ENCODE assay signal across 2 cellular contexts in the genomic region with DNA sequence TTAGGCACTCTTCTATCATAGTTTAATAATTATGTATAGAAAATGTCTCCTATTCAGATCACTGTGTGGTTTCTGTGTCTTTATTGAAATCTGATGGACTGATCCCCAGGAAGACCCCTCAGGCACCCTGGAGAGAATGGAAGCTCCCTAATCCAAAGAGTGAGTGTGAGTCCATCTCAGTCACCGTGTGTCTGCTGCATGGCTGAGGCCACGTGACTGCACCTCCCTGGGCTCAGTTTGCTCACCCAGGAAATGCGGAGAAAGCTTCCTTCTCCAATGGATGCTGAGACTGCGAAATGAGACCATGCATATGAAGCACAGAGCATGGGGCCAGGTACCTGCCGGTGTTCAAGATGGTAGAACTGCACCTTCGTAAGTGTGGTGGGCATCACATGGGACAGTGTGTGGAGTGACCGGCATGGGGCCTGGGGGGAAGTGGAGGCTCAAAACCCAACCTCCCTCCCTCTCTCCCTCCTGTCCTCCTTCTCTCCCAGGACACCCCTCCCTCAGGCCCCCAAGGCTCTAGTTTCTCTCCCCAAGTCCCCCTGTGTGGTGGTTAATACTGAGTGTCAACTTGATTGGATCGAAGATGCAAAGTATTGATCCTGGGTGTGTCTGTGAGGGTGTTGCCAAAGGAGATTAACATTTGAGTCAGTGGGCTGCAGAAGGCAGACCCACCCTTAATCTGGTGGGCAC.
TF ChIP-seq lines count a peak whose summit lies in the region.

No MANE protein-coding gene starts in this region.

TF ChIP-seq in IMR-90, 13 proteins besides CTCF, POLR2A, EP300 and RAD21:
- TF ChIP-seq BHLHE40 (IDR thresholded peaks at IDR 0.05; ENCODE audit: low read depth, low read length) (no peak), NFE2L2 (IDR thresholded peaks at IDR 0.05; ENCODE audit: low read depth, low read length) (no peak), MAZ (IDR thresholded peaks at IDR 0.05; ENCODE audit: borderline replicate concordance, low read depth, low read length) (no peak), FOS (IDR thresholded peaks at IDR 0.05; ENCODE audit: low read depth, low read length) (no peak), MAFK (IDR thresholded peaks at IDR 0.05; ENCODE audit: low read depth, low read length) (no peak), RFX5 (IDR thresholded peaks at IDR 0.05; ENCODE audit: low read depth, low read length) (no peak), SMC3 (IDR thresholded peaks at IDR 0.05; ENCODE audit: low read depth, low read length) (no peak), MXI1 (IDR thresholded peaks at IDR 0.05; ENCODE audit: borderline replicate concordance, low read depth, low read length) (no peak), CEBPB (IDR thresholded peaks at IDR 0.05; ENCODE audit: low read depth, low read length) (no peak), CHD1 (IDR thresholded peaks at IDR 0.05; ENCODE audit: low read depth, low read length) (no peak), RCOR1 (IDR thresholded peaks at IDR 0.05; ENCODE audit: insufficient replicate concordance, low read length) (no peak)
- TF ChIP-seq, protein P1, sequence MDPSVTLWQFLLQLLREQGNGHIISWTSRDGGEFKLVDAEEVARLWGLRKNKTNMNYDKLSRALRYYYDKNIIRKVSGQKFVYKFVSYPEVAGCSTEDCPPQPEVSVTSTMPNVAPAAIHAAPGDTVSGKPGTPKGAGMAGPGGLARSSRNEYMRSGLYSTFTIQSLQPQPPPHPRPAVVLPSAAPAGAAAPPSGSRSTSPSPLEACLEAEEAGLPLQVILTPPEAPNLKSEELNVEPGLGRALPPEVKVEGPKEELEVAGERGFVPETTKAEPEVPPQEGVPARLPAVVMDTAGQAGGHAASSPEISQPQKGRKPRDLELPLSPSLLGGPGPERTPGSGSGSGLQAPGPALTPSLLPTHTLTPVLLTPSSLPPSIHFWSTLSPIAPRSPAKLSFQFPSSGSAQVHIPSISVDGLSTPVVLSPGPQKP (IDR thresholded peaks at IDR 0.05; ENCODE audit: borderline replicate concordance, low read depth, low read length) = no peak
- TF ChIP-seq, protein P2, sequence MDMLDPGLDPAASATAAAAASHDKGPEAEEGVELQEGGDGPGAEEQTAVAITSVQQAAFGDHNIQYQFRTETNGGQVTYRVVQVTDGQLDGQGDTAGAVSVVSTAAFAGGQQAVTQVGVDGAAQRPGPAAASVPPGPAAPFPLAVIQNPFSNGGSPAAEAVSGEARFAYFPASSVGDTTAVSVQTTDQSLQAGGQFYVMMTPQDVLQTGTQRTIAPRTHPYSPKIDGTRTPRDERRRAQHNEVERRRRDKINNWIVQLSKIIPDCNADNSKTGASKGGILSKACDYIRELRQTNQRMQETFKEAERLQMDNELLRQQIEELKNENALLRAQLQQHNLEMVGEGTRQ (IDR thresholded peaks at IDR 0.05; ENCODE audit: low read depth, low read length) = no peak

TF ChIP-seq in H1, 55 proteins besides CTCF, POLR2A, EP300 and RAD21:
- no peak for TF ChIP-seq YY1 (IDR thresholded peaks at IDR 0.05; ENCODE audit: low read depth, low read length)
- TF ChIP-seq RFX5 (IDR thresholded peaks at IDR 0.05; ENCODE audit: borderline replicate concordance, low read depth, low read length) = no peak
- TF ChIP-seq GTF2F1 (IDR thresholded peaks at IDR 0.05; ENCODE audit: borderline replicate concordance, low read depth, low read length) = no peak
- TF ChIP-seq TBP (IDR thresholded peaks at IDR 0.05; ENCODE audit: low read depth, low read length) = no peak
- no peak for TF ChIP-seq ASH2L (IDR thresholded peaks at IDR 0.05; ENCODE audit: low read length)
- TF ChIP-seq CHD1 (IDR thresholded peaks at IDR 0.05; ENCODE audit: low read depth, low read length) = no peak
- TF ChIP-seq SUZ12 (IDR thresholded peaks at IDR 0.05; ENCODE audit: low read length) = no peak
- TF ChIP-seq ZNF274 (IDR thresholded peaks at IDR 0.05; ENCODE audit: borderline replicate concordance, extremely low read depth, low read length) = no peak
- no peak for TF ChIP-seq HDAC2 (IDR thresholded peaks at IDR 0.05; ENCODE audit: borderline replicate concordance in 1 of 2, low read depth in 2 of 2, low read length in 2 of 2)
- no peak for TF ChIP-seq KDM5A (IDR thresholded peaks at IDR 0.05; ENCODE audit: low read length)
- TF ChIP-seq FOSL1 (IDR thresholded peaks at IDR 0.05; ENCODE audit: insufficient read depth, low read depth, low read length) = no peak
- no peak for TF ChIP-seq SAP30 (IDR thresholded peaks at IDR 0.05; ENCODE audit: insufficient read depth, insufficient replicate concordance, low read length)
